ENCODE assay signal across 11 cellular contexts in the genomic region with DNA sequence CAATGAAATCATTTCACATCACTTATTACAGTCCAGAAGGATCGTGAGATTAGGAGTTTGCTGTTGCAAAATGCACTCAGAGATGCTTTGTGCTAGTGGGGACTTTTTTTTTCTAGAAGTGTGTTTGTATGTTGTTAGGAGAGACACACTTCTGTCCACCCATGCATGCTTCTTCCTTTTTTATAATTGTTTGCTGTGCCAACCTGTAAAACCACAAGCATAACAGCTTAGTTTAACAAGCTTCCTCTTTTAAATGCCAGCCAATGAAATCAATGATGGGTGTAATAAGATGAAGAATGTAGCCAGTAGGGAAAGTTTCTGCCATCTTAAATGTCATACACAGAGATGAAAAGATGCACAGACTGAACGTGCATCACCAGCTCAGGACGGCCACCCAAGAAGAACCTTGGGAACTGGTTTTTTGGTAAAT.
A peak's percentile ranks its signal among the peaks of the same experiment; 100 is the strongest.
DNase-seq lines count a peak whose midpoint lies in the region; ATAC-seq, FAIRE-seq and TF ChIP-seq lines count a peak whose summit lies in the region.
"Had no signal": no experiment of that assay in that cellular context is flagged by ENCODE, and none has a peak within 500 bp of the region (broad histone marks: within the 10 kb centered on the region; RNA-seq: fewer than 3 reads in every experiment).

No MANE protein-coding gene starts in this region.

- ATAC-seq in GM21447 (IDR thresholded peaks at IDR 0.05; ENCODE audit: unreplicated experiment): peak; percentile 40

- H3K9me3 ChIP-seq in effector memory CD4-positive, alpha-beta T cell (ENCODE audit: control insufficient read depth, low read length): no peaks in the 10 kb centered on the region
- H3K9me3 ChIP-seq in stomach: no peaks in the 10 kb centered on the region
- H3K9me3 ChIP-seq: colonic mucosa had no signal

- H3K4me3 ChIP-seq in NB4 (ENCODE audit: low read depth, low read length): no peak overlapping the region
- H3K4me3 ChIP-seq in effector memory CD4-positive, alpha-beta T cell (ENCODE audit: insufficient read depth, low read depth, low read length, poor library complexity, severe bottlenecking): no peak overlapping the region
- no peak overlapping the region for H3K4me3 ChIP-seq in stomach
- H3K4me3 ChIP-seq: colonic mucosa had no signal

- H3K27me3 ChIP-seq in effector memory CD4-positive, alpha-beta T cell (replicated peaks; ENCODE audit: control insufficient read depth, insufficient read depth, low read length, poor library complexity, severe bottlenecking): no peaks in the 10 kb centered on the region
- no peaks in the 10 kb centered on the region for H3K27me3 ChIP-seq in stomach
- H3K27me3 ChIP-seq: colonic mucosa had no signal

- DNase-seq in GF-D8 (lab: John Stamatoyannopoulos, UW) (peak; percentile 98), NB4 (ENCODE audit: low read depth) (peak; percentile 91), HTR-8/SVneo (ENCODE audit: insufficient read length, low spot score) (no peak), stomach (no peak), GM20000 (ENCODE audit: low spot score) (no peak), DMS79 treated with DMSO at 0.1 percent for 48 hours (lab: John Stamatoyannopoulos, UW) (no peak)
- DNase-seq in effector memory CD4-positive, alpha-beta T cell: no peak
- DNase-seq: colonic mucosa had no signal

- H3K36me3 ChIP-seq in effector memory CD4-positive, alpha-beta T cell (ENCODE audit: control insufficient read depth, insufficient read depth, low read length): no peaks in the 10 kb centered on the region
- no peaks in the 10 kb centered on the region for H3K36me3 ChIP-seq in stomach
- H3K36me3 ChIP-seq: colonic mucosa had no signal

- TF ChIP-seq POLR2A in NB4 (IDR thresholded peaks at IDR 0.05; ENCODE audit: extremely low read depth, insufficient read length): peak; percentile 54
- TF ChIP-seq POLR2A in stomach (IDR thresholded peaks at IDR 0.05): no peak

- intact Hi-C loops in stomach (cut with DNase I; ENCODE audit: low total_unique reads): no loop called here

- peaks cover 83% of the 10 kb centered on the region for H3K4me1 ChIP-seq in effector memory CD4-positive, alpha-beta T cell (ENCODE audit: control insufficient read depth, insufficient read depth, low read length, poor library complexity, severe bottlenecking)
- H3K4me1 ChIP-seq in stomach: no peaks in the 10 kb centered on the region
- H3K4me1 ChIP-seq: colonic mucosa had no signal

- peak overlapping the region; percentile 59 for H3K27ac ChIP-seq in effector memory CD4-positive, alpha-beta T cell (ENCODE audit: insufficient read depth, low read length, poor library complexity, severe bottlenecking)
- no peak overlapping the region for H3K27ac ChIP-seq in stomach
- H3K27ac ChIP-seq: colonic mucosa had no signal

- WGBS in stomach, 5 donors: 61 to 73% (median 70%) methylated on average over 3 of the region's 3 CpGs

- FAIRE-seq in HTR-8/SVneo (lab: Jason Lieb, UNC): no peak
- FAIRE-seq: islet of Langerhans, urothelium cell line had no signal

- TF ChIP-seq EP300 in stomach (IDR thresholded peaks at IDR 0.05): no peak

- TF ChIP-seq CTCF in NB4 (IDR thresholded peaks at IDR 0.05; ENCODE audit: low read depth, low read length) (no peak), stomach (IDR thresholded peaks at IDR 0.05) (no peak), GM20000 (IDR thresholded peaks at IDR 0.05; ENCODE audit: extremely low read depth, missing control alignments) (no peak)

Comparison
In these comparisons a context has a peak if more than half of its experiments do, and no peak if none do; other contexts are left out.
1. DNase-seq: peak in GF-D8 (single experiment) and NB4 (single experiment); none in effector memory CD4-positive, alpha-beta T cell (0 of 3), HTR-8/SVneo (single experiment), stomach (single experiment), GM20000 (single experiment) and DMS79 treated with DMSO at 0.1 percent for 48 hours (single experiment).